1 cellular context compared by ENCODE assay signal in the genomic region with DNA sequence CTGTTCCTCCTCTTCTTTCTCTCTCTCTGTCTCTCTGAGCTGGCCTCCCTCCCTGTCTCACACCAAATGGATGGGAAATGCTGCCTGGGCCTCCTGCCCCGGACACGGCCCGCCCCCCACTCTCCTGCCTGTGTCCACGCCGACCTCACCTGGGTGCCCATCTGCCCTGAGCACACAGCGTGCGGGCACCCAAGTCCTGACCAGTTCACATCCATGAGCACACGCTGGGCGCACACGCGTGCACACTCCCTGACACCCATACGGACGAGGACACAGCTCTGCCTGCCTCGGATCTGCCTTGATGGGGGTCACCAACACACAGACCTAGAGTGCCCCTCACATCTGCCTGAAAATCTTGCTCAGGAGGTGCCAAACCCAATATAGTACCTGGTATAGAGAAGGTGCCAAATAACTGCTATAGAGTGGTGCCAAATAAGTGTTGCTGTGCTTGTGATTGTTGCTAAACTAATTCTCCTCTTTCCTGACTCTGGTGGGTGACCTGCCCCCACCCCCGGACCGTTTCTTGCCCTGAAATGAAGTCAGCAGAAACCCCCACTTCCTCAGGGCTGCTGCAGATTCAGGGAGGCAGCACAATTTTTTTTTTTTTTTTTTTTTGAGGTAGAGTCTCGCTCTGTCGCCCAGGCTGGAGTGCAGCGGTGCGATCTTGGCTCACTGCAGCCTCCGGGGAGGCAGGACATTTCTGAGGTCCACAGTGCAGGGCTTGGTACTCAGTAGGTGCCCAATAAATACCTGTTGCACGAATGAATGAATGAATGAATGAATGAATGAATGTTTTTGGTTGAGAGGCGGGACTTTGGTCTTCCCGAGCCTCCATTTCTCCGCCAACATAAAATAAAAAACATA.
A peak's percentile ranks its signal among the peaks of the same experiment; 100 is the strongest.
TF ChIP-seq lines count a peak whose summit lies in the region.

No MANE protein-coding gene starts in this region.

TF ChIP-seq in HepG2, 621 proteins besides CTCF, POLR2A, EP300 and RAD21:
- peak; percentile 79 for TF ChIP-seq ZNF24 (IDR thresholded peaks at IDR 0.05)
- no peak for TF ChIP-seq TARDBP (CRISPR knock-in tag; IDR thresholded peaks at IDR 0.05)
- no peak for TF ChIP-seq CBX1 (IDR thresholded peaks at IDR 0.05; ENCODE audit: low read depth)
